1 cellular context compared by ENCODE assay signal in genomic region chrX:41108684-41109205, GRCh38.
TF ChIP-seq lines count a peak whose summit lies in the region.

No MANE protein-coding gene starts in this region.

TF ChIP-seq in HEK293, 187 proteins besides CTCF, POLR2A, EP300 and RAD21 (continued from another document):
- TF ChIP-seq PATZ1 (tag by site-specific recombination; IDR thresholded peaks at IDR 0.05) (peak; percentile 23; the same call in 1 of the 2 replicates), ZBTB17 (tag by site-specific recombination; IDR thresholded peaks at IDR 0.05) (0 out of 2 replicates have a peak, but pooled peaks have one; percentile 25), ZIC2 (tag by site-specific recombination; IDR thresholded peaks at IDR 0.05) (peak; percentile 71), ZNF837 (tag by site-specific recombination; IDR thresholded peaks at IDR 0.05) (no peak), ZNF561 (tag by site-specific recombination; IDR thresholded peaks at IDR 0.05; ENCODE audit: borderline replicate concordance) (no peak), ZNF571 (tag by site-specific recombination; IDR thresholded peaks at IDR 0.05) (no peak)
- TF ChIP-seq, protein P1, sequence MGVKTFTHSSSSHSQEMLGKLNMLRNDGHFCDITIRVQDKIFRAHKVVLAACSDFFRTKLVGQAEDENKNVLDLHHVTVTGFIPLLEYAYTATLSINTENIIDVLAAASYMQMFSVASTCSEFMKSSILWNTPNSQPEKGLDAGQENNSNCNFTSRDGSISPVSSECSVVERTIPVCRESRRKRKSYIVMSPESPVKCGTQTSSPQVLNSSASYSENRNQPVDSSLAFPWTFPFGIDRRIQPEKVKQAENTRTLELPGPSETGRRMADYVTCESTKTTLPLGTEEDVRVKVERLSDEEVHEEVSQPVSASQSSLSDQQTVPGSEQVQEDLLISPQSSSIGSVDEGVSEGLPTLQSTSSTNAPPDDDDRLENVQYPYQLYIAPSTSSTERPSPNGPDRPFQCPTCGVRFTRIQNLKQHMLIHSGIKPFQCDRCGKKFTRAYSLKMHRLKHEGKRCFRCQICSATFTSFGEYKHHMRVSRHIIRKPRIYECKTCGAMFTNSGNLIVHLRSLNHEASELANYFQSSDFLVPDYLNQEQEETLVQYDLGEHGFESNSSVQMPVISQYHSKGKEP (tag by site-specific recombination; IDR thresholded peaks at IDR 0.05), result no peak
- TF ChIP-seq, protein P2, sequence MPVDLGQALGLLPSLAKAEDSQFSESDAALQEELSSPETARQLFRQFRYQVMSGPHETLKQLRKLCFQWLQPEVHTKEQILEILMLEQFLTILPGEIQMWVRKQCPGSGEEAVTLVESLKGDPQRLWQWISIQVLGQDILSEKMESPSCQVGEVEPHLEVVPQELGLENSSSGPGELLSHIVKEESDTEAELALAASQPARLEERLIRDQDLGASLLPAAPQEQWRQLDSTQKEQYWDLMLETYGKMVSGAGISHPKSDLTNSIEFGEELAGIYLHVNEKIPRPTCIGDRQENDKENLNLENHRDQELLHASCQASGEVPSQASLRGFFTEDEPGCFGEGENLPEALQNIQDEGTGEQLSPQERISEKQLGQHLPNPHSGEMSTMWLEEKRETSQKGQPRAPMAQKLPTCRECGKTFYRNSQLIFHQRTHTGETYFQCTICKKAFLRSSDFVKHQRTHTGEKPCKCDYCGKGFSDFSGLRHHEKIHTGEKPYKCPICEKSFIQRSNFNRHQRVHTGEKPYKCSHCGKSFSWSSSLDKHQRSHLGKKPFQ (tag by site-specific recombination; IDR thresholded peaks at IDR 0.05), result peak; percentile 74
TF ChIP-seq in HEK293: peak in this region for 11.
